ENCODE assay signal across 1 cellular context in the genomic region with DNA sequence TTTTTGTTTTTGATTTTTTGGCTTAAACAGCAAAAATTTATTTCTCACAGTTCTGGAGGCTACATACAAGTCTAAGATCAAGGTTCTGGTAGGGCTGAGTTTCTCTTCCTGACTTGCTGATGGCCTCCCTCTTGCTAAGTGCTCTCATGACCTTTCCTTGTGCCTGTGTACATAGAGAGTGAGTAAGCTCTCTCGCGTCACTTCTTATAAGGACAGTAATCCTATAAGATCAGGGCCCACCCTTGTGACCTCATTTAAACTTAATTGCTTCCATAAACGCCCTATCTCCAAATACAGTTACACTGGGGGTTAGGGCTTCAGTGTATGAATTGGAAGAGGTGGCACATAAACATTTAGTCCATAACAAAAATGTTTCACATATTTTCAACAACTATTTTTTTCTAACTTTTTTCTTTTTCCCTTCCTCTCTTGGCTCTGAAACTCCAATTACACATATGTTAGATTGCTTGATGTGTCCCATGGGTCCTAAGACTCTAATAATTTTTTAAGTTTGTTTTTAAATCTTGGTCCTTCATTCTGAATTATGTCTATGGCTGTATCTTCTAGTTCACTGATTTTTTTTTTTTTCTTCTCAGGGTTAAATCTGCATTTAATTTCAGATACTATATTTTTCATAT.
A peak's percentile ranks its signal among the peaks of the same experiment; 100 is the strongest.
TF ChIP-seq lines count a peak whose summit lies in the region.

No MANE protein-coding gene starts in this region.

TF ChIP-seq in K562, 482 proteins besides CTCF, POLR2A, EP300 and RAD21 (continued from another document and continues in another):
- TF ChIP-seq ZNF318 (IDR thresholded peaks at IDR 0.05; ENCODE audit: borderline replicate concordance in 1 of 2, low read depth in 1 of 2) (peak in 1 of 2 experiments; percentile 37; a peak in 1 of 4 replicates), ZNF589 (CRISPR knock-in tag; IDR thresholded peaks at IDR 0.05; ENCODE audit: low read depth) (peak; percentile 99), XRCC5 (IDR thresholded peaks at IDR 0.05; ENCODE audit: low read depth, low read length) (no peak), HINFP (tag; conservative IDR thresholded peaks at IDR 0.05; ENCODE audit: low read depth) (peak; percentile 97), ZNF740 (CRISPR knock-in tag; IDR thresholded peaks at IDR 0.05) (no peak), ZNF740 (tag; IDR thresholded peaks at IDR 0.05) (peak; percentile 27 to 98; a peak in 2 of 4 replicates), RFX5 (IDR thresholded peaks at IDR 0.05; ENCODE audit: low read depth, low read length) (no peak), NFIX (CRISPR knock-in tag; IDR thresholded peaks at IDR 0.05; ENCODE audit: low read depth) (no peak), ZNF778 (CRISPR knock-in tag; IDR thresholded peaks at IDR 0.05) (no peak), RBM22 (IDR thresholded peaks at IDR 0.05; ENCODE audit: low read depth, low read length, poor library complexity, severe bottlenecking) (no peak), ZNF197 (CRISPR knock-in tag; IDR thresholded peaks at IDR 0.05; ENCODE audit: low read depth) (peak; percentile 97), ZNF146 (CRISPR knock-in tag; IDR thresholded peaks at IDR 0.05; ENCODE audit: unreplicated experiment) (no peak), ADNP (tag; IDR thresholded peaks at IDR 0.05) (peak; percentile 86), PHB (CRISPR knock-in tag; IDR thresholded peaks at IDR 0.05) (no peak), BCL6 (CRISPR knock-in tag; IDR thresholded peaks at IDR 0.05) (no peak), ARID1B (IDR thresholded peaks at IDR 0.05) (peak; percentile 92), ARHGAP35 (IDR thresholded peaks at IDR 0.05; ENCODE audit: partially characterized antibody) (no peak), JUN (IDR thresholded peaks at IDR 0.05; ENCODE audit: borderline replicate concordance, low read depth, low read length) (peak; percentile 95), JUN (CRISPR knock-in tag; IDR thresholded peaks at IDR 0.05; ENCODE audit: borderline replicate concordance) (no peak), RBBP5 (IDR thresholded peaks at IDR 0.05; ENCODE audit: borderline replicate concordance, insufficient read depth, low read length, poor library complexity, severe bottlenecking) (no peak), HDAC2 (IDR thresholded peaks at IDR 0.05) (peak; percentile 69; the same call in 1 of the 2 replicates), MTA1 (IDR thresholded peaks at IDR 0.05; ENCODE audit: borderline replicate concordance) (peak; percentile 89; the same call in 1 of the 2 replicates), ZBTB11 (CRISPR knock-in tag; IDR thresholded peaks at IDR 0.05) (peak in 1 of 3 experiments; percentile 86; a peak in 2 of 6 replicates), SLC30A9 (CRISPR knock-in tag; IDR thresholded peaks at IDR 0.05) (no peak), MAZ (CRISPR knock-in tag; conservative IDR thresholded peaks at IDR 0.05 in 1 of 2, IDR thresholded peaks at IDR 0.05 in 1 of 2) (peak in 1 of 2 experiments; percentile 69; a peak in 2 of 4 replicates), CSDE1 (IDR thresholded peaks at IDR 0.05) (peak in 1 of 2 experiments; percentile 6; a peak in 1 of 4 replicates), PHB2 (IDR thresholded peaks at IDR 0.05; ENCODE audit: low read depth) (no peak), SRSF7 (optimal IDR thresholded peaks at IDR 0.05; ENCODE audit: low read depth, low read length) (no peak), CREB1 (IDR thresholded peaks at IDR 0.05) (peak; percentile 86), CREB1 (CRISPR knock-in tag; IDR thresholded peaks at IDR 0.05) (peak; percentile 78), PKNOX1 (IDR thresholded peaks at IDR 0.05) (peak; percentile 55), ZNF830 (CRISPR knock-in tag; IDR thresholded peaks at IDR 0.05) (no peak), MCM3 (IDR thresholded peaks at IDR 0.05) (no peak), MCM2 (IDR thresholded peaks at IDR 0.05; ENCODE audit: low read depth) (no peak), NR3C1 (CRISPR knock-in tag; IDR thresholded peaks at IDR 0.05) (no peak), ZNF140 (CRISPR knock-in tag; IDR thresholded peaks at IDR 0.05) (peak; percentile 86), HDAC6 (IDR thresholded peaks at IDR 0.05; ENCODE audit: low read depth, low read length) (no peak), ZNF707 (CRISPR knock-in tag; conservative IDR thresholded peaks at IDR 0.05) (peak; percentile 69), IFI16 (CRISPR knock-in tag; IDR thresholded peaks at IDR 0.05) (peak; percentile 90), ZNF311 (CRISPR knock-in tag; IDR thresholded peaks at IDR 0.05) (peak; percentile 95), FOXJ3 (CRISPR knock-in tag; IDR thresholded peaks at IDR 0.05) (no peak), RBM39 (optimal IDR thresholded peaks at IDR 0.05; ENCODE audit: low read depth, low read length) (no peak), CREBBP (IDR thresholded peaks at IDR 0.05; ENCODE audit: low read depth, low read length) (no peak), TCFL5 (CRISPR knock-in tag; conservative IDR thresholded peaks at IDR 0.05) (no peak; the same call in 1 of the 2 replicates), CBFA2T2 (conservative IDR thresholded peaks at IDR 0.05) (peak; percentile 81), FOXJ2 (tag; IDR thresholded peaks at IDR 0.05) (peak; percentile 98), POLR2H (tag; IDR thresholded peaks at IDR 0.05; ENCODE audit: low read depth) (peak; percentile 78), RFX7 (CRISPR knock-in tag; IDR thresholded peaks at IDR 0.05) (no peak)
- TF ChIP-seq, protein P1, sequence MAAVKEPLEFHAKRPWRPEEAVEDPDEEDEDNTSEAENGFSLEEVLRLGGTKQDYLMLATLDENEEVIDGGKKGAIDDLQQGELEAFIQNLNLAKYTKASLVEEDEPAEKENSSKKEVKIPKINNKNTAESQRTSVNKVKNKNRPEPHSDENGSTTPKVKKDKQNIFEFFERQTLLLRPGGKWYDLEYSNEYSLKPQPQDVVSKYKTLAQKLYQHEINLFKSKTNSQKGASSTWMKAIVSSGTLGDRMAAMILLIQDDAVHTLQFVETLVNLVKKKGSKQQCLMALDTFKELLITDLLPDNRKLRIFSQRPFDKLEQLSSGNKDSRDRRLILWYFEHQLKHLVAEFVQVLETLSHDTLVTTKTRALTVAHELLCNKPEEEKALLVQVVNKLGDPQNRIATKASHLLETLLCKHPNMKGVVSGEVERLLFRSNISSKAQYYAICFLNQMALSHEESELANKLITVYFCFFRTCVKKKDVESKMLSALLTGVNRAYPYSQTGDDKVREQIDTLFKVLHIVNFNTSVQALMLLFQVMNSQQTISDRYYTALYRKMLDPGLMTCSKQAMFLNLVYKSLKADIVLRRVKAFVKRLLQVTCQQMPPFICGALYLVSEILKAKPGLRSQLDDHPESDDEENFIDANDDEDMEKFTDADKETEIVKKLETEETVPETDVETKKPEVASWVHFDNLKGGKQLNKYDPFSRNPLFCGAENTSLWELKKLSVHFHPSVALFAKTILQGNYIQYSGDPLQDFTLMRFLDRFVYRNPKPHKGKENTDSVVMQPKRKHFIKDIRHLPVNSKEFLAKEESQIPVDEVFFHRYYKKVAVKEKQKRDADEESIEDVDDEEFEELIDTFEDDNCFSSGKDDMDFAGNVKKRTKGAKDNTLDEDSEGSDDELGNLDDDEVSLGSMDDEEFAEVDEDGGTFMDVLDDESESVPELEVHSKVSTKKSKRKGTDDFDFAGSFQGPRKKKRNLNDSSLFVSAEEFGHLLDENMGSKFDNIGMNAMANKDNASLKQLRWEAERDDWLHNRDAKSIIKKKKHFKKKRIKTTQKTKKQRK (IDR thresholded peaks at IDR 0.05; ENCODE audit: borderline replicate concordance, low read depth, low read length): no peak
